In genomic region chr7:157495177-157495553, GRCh38 we compare ENCODE assay signal across 26 cellular contexts.
DNase-seq lines count a peak whose midpoint lies in the region; ATAC-seq, FAIRE-seq and TF ChIP-seq lines count a peak whose summit lies in the region.
"Had no signal": no experiment of that assay in that cellular context is flagged by ENCODE, and none has a peak within 500 bp of the region (broad histone marks: within the 10 kb centered on the region; RNA-seq: fewer than 3 reads in every experiment).

No MANE protein-coding gene starts in this region.

- POLR2A ChIA-PET in activated CD8-positive, alpha-beta T cell treated with anti-CD3 and anti-CD28 coated beads for 36 hours (lab: Charles Lee): interaction anchor here (1.2 kb wide), 1 partner anchor 9 kb away, joined by 4 read pairs; no protein-coding TSS in a partner anchor

- FAIRE-seq in GM12892 (lab: Jason Lieb, UNC): no peak
- FAIRE-seq: islet of Langerhans had no signal

- CTCF ChIA-PET in activated CD8-positive, alpha-beta T cell treated with anti-CD3 and anti-CD28 coated beads for 36 hours (lab: Charles Lee): interaction anchor here (1.0 kb wide), 1 partner anchor 21 kb away, joined by 3 read pairs; no protein-coding TSS in a partner anchor

- TF ChIP-seq POLR2A in GM12892 (IDR thresholded peaks at IDR 0.05; ENCODE audit: low read depth, low read length): no peak

- H3K36me3 Mint-ChIP-seq in activated T-cell treated with anti-CD3 and anti-CD28 coated beads, Interleukin-2, amount 50 U/mL, for 24 hours (ENCODE audit: low read depth): no peaks in the 10 kb centered on the region
- no peaks in the 10 kb centered on the region for H3K36me3 Mint-ChIP-seq in activated CD8-positive, alpha-beta T cell treated with anti-CD3 and anti-CD28 coated beads for 36 hours (ENCODE audit: low read depth)

- peaks cover 45% of the 10 kb centered on the region for H3K4me1 Mint-ChIP-seq in activated T-cell treated with anti-CD3 and anti-CD28 coated beads, Interleukin-2, amount 50 U/mL, for 24 hours (ENCODE audit: low read depth)
- H3K4me1 Mint-ChIP-seq in activated CD8-positive, alpha-beta T cell treated with anti-CD3 and anti-CD28 coated beads for 36 hours (ENCODE audit: low read depth): peaks cover 40% of the 10 kb centered on the region

- H3K9me3 Mint-ChIP-seq in activated T-cell treated with anti-CD3 and anti-CD28 coated beads, Interleukin-2, amount 50 U/mL, for 24 hours: peaks cover 13% of the 10 kb centered on the region
- peaks cover 14% of the 10 kb centered on the region for H3K9me3 Mint-ChIP-seq in activated CD8-positive, alpha-beta T cell treated with anti-CD3 and anti-CD28 coated beads for 36 hours

- H3K27me3 Mint-ChIP-seq in activated T-cell treated with anti-CD3 and anti-CD28 coated beads, Interleukin-2, amount 50 U/mL, for 24 hours: peaks cover 21% of the 10 kb centered on the region
- H3K27me3 Mint-ChIP-seq in activated CD8-positive, alpha-beta T cell treated with anti-CD3 and anti-CD28 coated beads for 36 hours: peaks cover 19% of the 10 kb centered on the region

- peak overlapping the region; percentile 45 for H3K4me3 Mint-ChIP-seq in activated T-cell treated with anti-CD3 and anti-CD28 coated beads, Interleukin-2, amount 50 U/mL, for 24 hours
- no peak overlapping the region for H3K4me3 Mint-ChIP-seq in activated CD8-positive, alpha-beta T cell treated with anti-CD3 and anti-CD28 coated beads for 36 hours
- H3K4me3 Mint-ChIP-seq: activated B cell treated with CpG ODN at 0.5 μM for 24 hours, B cell, neural progenitor cell had no signal

- DNase-seq in activated T-cell treated with anti-CD3 and anti-CD28 coated beads, Interleukin-2, amount 50 U/mL, for 24 hours: no peak
- DNase-seq in activated T-cell treated with anti-CD3 and anti-CD28 coated beads, Interleukin-2, amount 50 U/mL, for 1 hour: no peak
- DNase-seq in GM20000 (ENCODE audit: low spot score) (peak; percentile 55), GM12892 (ENCODE audit: insufficient read length) (no peak), NCI-H524 (lab: John Stamatoyannopoulos, UW) (no peak)
- peak; percentile 43 for DNase-seq in activated CD8-positive, alpha-beta T cell treated with anti-CD3 and anti-CD28 coated beads for 36 hours
- peak; percentile 32 for DNase-seq in stimulated activated CD8-positive, alpha-beta memory T cell treated with anti-CD3 and anti-CD28 coated beads, Interleukin-4, amount 100 ng/mL, for 48 hours
- no peak for DNase-seq in effector CD4-positive, alpha-beta T cell
- DNase-seq: activated B cell treated with CpG ODN at 0.5 μM for 24 hours, activated gamma-delta T cell treated with Interleukin-2 at 50 U/mL for 16 hours, amygdala, glutamatergic neuron, KBM-7, left ventricle myocardium inferior, mesendoderm, MM.1S, NCI-H1417, NCI-H2081, NCI-H2227 treated with DMSO at 0.1 percent for 48 hours, SJCRH30, transverse colon had no signal

- TF ChIP-seq CTCF in GM20000 (IDR thresholded peaks at IDR 0.05; ENCODE audit: extremely low read depth, missing control alignments): no peak
- TF ChIP-seq CTCF in activated CD8-positive, alpha-beta T cell treated with anti-CD3 and anti-CD28 coated beads for 36 hours (IDR thresholded peaks at IDR 0.05): no peak

- H3K27ac Mint-ChIP-seq in activated T-cell treated with anti-CD3 and anti-CD28 coated beads, Interleukin-2, amount 50 U/mL, for 24 hours: peak overlapping the region; percentile 75
- no peak overlapping the region for H3K27ac Mint-ChIP-seq in activated CD8-positive, alpha-beta T cell treated with anti-CD3 and anti-CD28 coated beads for 36 hours
- H3K27ac Mint-ChIP-seq: activated B cell treated with CpG ODN at 0.5 μM for 24 hours, B cell, neural progenitor cell had no signal

- intact Hi-C loops in activated CD8-positive, alpha-beta T cell treated with anti-CD3 and anti-CD28 coated beads for 36 hours (cut with micrococcal nuclease): no loop called here

- ATAC-seq in activated CD8-positive, alpha-beta T cell treated with anti-CD3 and anti-CD28 coated beads for 36 hours: peak; percentile 31
- ATAC-seq: HCT116, right lobe of liver had no signal

Comparison
In these comparisons a context has a peak if more than half of its experiments do, and no peak if none do; other contexts are left out.
1. DNase-seq: peak in GM20000 (single experiment), activated CD8-positive, alpha-beta T cell treated with anti-CD3 and anti-CD28 coated beads for 36 hours (single experiment) and stimulated activated CD8-positive, alpha-beta memory T cell treated with anti-CD3 and anti-CD28 coated beads, Interleukin-4, amount 100 ng/mL, for 48 hours (single experiment); none in activated T-cell treated with anti-CD3 and anti-CD28 coated beads, Interleukin-2, amount 50 U/mL, for 24 hours (single experiment), activated T-cell treated with anti-CD3 and anti-CD28 coated beads, Interleukin-2, amount 50 U/mL, for 1 hour (single experiment), GM12892 (single experiment), NCI-H524 (0 of 2) and effector CD4-positive, alpha-beta T cell (single experiment).